Comparison of ENCODE assay signal across 1 cellular context in genomic region chr7:56033671-56034432, GRCh38.
TF ChIP-seq lines count a peak whose summit lies in the region.

No MANE protein-coding gene starts in this region.

TF ChIP-seq in K562, 482 proteins besides CTCF, POLR2A, EP300 and RAD21 (continues in another document):
- TF ChIP-seq ELF4 (CRISPR knock-in tag; IDR thresholded peaks at IDR 0.05), result no peak
- no peak for TF ChIP-seq ZNF57 (CRISPR knock-in tag; IDR thresholded peaks at IDR 0.05)
- no peak for TF ChIP-seq MBD1 (CRISPR knock-in tag; IDR thresholded peaks at IDR 0.05)
- peak; percentile 55; the same call in 1 of the 2 replicates for TF ChIP-seq TFAP4 (CRISPR knock-in tag; IDR thresholded peaks at IDR 0.05; ENCODE audit: borderline replicate concordance)
- no peak for TF ChIP-seq LCOR (CRISPR knock-in tag; IDR thresholded peaks at IDR 0.05)
- no peak for TF ChIP-seq RBM15 (IDR thresholded peaks at IDR 0.05; ENCODE audit: insufficient read depth, low read length)
- peak; percentile 95 for TF ChIP-seq ATF4 (CRISPR knock-in tag; IDR thresholded peaks at IDR 0.05)
- TF ChIP-seq OTX1 (CRISPR knock-in tag; IDR thresholded peaks at IDR 0.05), result no peak
- no peak for TF ChIP-seq HSF4 (CRISPR knock-in tag; IDR thresholded peaks at IDR 0.05; ENCODE audit: borderline replicate concordance)
- no peak for TF ChIP-seq TCF7L2 (IDR thresholded peaks at IDR 0.05; ENCODE audit: low read depth, low read length)
- no peak for TF ChIP-seq ZBTB11 (CRISPR knock-in tag; IDR thresholded peaks at IDR 0.05)
- TF ChIP-seq ZC3H4 (CRISPR knock-in tag; IDR thresholded peaks at IDR 0.05; ENCODE audit: borderline replicate concordance), result no peak
- TF ChIP-seq CGGBP1 (CRISPR knock-in tag; IDR thresholded peaks at IDR 0.05), result no peak
- TF ChIP-seq XRCC4 (IDR thresholded peaks at IDR 0.05; ENCODE audit: extremely low read depth, insufficient read depth, insufficient read length), result no peak
- TF ChIP-seq MAFF (IDR thresholded peaks at IDR 0.05; ENCODE audit: low read length), result no peak
- TF ChIP-seq ZNF24 (IDR thresholded peaks at IDR 0.05), result peak; percentile 96
- peak; percentile 44 for TF ChIP-seq KDM5B (IDR thresholded peaks at IDR 0.05; ENCODE audit: insufficient replicate concordance, low read depth, low read length)
- TF ChIP-seq MCM5 (IDR thresholded peaks at IDR 0.05; ENCODE audit: low read depth), result no peak
- no peak for TF ChIP-seq JUNB (CRISPR knock-in tag; conservative IDR thresholded peaks at IDR 0.05)
- TF ChIP-seq ERF (CRISPR knock-in tag; IDR thresholded peaks at IDR 0.05), result no peak
- no peak for TF ChIP-seq FOS (IDR thresholded peaks at IDR 0.05; ENCODE audit: extremely low read depth, insufficient read length)
- no peak for TF ChIP-seq ZNF407 (IDR thresholded peaks at IDR 0.05; ENCODE audit: low read depth)
- no peak for TF ChIP-seq ARID2 (IDR thresholded peaks at IDR 0.05)
- TF ChIP-seq FOXM1 (IDR thresholded peaks at IDR 0.05; ENCODE audit: low read depth), result no peak
- no peak for TF ChIP-seq FOXM1 (CRISPR knock-in tag; IDR thresholded peaks at IDR 0.05; ENCODE audit: low read depth)
- no peak for TF ChIP-seq RFX7 (CRISPR knock-in tag; IDR thresholded peaks at IDR 0.05)
- no peak for TF ChIP-seq CAMTA2 (CRISPR knock-in tag; conservative IDR thresholded peaks at IDR 0.05)
- TF ChIP-seq HNRNPL (IDR thresholded peaks at IDR 0.05; ENCODE audit: low read depth, low read length), result no peak
- TF ChIP-seq SMARCC2 (IDR thresholded peaks at IDR 0.05; ENCODE audit: low read depth), result no peak
- TF ChIP-seq RBBP5 (IDR thresholded peaks at IDR 0.05; ENCODE audit: borderline replicate concordance, insufficient read depth, low read length, poor library complexity, severe bottlenecking), result peak; percentile 48
- peak; percentile 96 for TF ChIP-seq CEBPG (CRISPR knock-in tag; IDR thresholded peaks at IDR 0.05)
- peak; percentile 98 to 100 for TF ChIP-seq CEBPG (tag; conservative IDR thresholded peaks at IDR 0.05 in 1 of 2, IDR thresholded peaks at IDR 0.05 in 1 of 2)
- TF ChIP-seq NFATC3 (IDR thresholded peaks at IDR 0.05), result 0 out of 2 replicates have a peak, but pooled peaks have one; percentile 42
- no peak for TF ChIP-seq HDAC8 (tag; IDR thresholded peaks at IDR 0.05)
- TF ChIP-seq NBN (IDR thresholded peaks at IDR 0.05; ENCODE audit: low read depth), result 0 out of 2 replicates have a peak, but pooled peaks have one; percentile 38
- no peak for TF ChIP-seq EGR1 (conservative IDR thresholded peaks at IDR 0.05)
- no peak for TF ChIP-seq USF2 (CRISPR knock-in tag; IDR thresholded peaks at IDR 0.05)
- peak in 1 of 2 experiments; percentile 30; a peak in 1 of 4 replicates for TF ChIP-seq HDAC1 (IDR thresholded peaks at IDR 0.05)
- TF ChIP-seq TAL1 (IDR thresholded peaks at IDR 0.05), result peak; percentile 25; the same call in 1 of the 2 replicates
- TF ChIP-seq SRF (CRISPR knock-in tag; IDR thresholded peaks at IDR 0.05), result peak in 1 of 2 experiments; percentile 91; a peak in 1 of 4 replicates
- TF ChIP-seq L3MBTL2 (IDR thresholded peaks at IDR 0.05), result 0 out of 2 replicates have a peak, but pooled peaks have one; percentile 18
- no peak for TF ChIP-seq NCOA2 (IDR thresholded peaks at IDR 0.05; ENCODE audit: partially characterized antibody in 2 of 2)
- no peak for TF ChIP-seq E2F5 (CRISPR knock-in tag; IDR thresholded peaks at IDR 0.05)
- TF ChIP-seq ZNF133 (CRISPR knock-in tag; IDR thresholded peaks at IDR 0.05), result no peak
- peak; percentile 36 for TF ChIP-seq SAP30 (IDR thresholded peaks at IDR 0.05; ENCODE audit: borderline replicate concordance, insufficient read depth, low read depth, low read length, poor library complexity, severe bottlenecking)
- TF ChIP-seq ZMIZ1 (IDR thresholded peaks at IDR 0.05; ENCODE audit: low read depth in 2 of 2, low read length in 2 of 2), result peak in 1 of 2 experiments; percentile 36; a peak in 1 of 4 replicates
